Comparison of ENCODE assay signal across 8 cellular contexts in genomic region chr16:50067290-50067853, GRCh38. TPM values are rescaled to one million over a fixed set of nuclear protein-coding genes. Genes with fewer than 3 reads are reported as not detected.
DNase-seq lines count a peak whose midpoint lies in the region; ATAC-seq and TF ChIP-seq lines count a peak whose summit lies in the region.

No MANE protein-coding gene starts in this region.

- peaks cover 38% of the 10 kb centered on the region for H3K4me1 ChIP-seq in DND-41 (ENCODE audit: insufficient read depth, low read length)
- peaks cover 3% of the 10 kb centered on the region for H3K4me1 ChIP-seq in smooth muscle cell (ENCODE audit: low read depth)

- H3K9me3 ChIP-seq in DND-41 (ENCODE audit: insufficient read depth, low read length, severe bottlenecking) (no peaks in the 10 kb centered on the region), smooth muscle cell (replicated peaks; ENCODE audit: low read depth) (no peaks in the 10 kb centered on the region)

- peaks cover 46% of the 10 kb centered on the region for H3K36me3 ChIP-seq in DND-41 (ENCODE audit: insufficient read depth, low read length)
- H3K36me3 ChIP-seq in smooth muscle cell (ENCODE audit: low read depth) = peaks cover 5% of the 10 kb centered on the region

- H3K4me1 Mint-ChIP-seq in activated T-cell treated with anti-CD3 and anti-CD28 coated beads, Interleukin-2, amount 50 U/mL, for 72 hours (ENCODE audit: low read depth) = peaks cover 48% of the 10 kb centered on the region

- 27% methylated on average over 3 of the region's 3 CpGs for WGBS in smooth muscle cell (ENCODE audit: low lambda C conversion rate)

- DNase-seq in DND-41 (peak; percentile 63), NCI-H2227 treated with DMSO at 0.1 percent for 48 hours (lab: John Stamatoyannopoulos, UW) (peak; percentile 34), globus pallidus (ENCODE audit: low spot score) (peak; percentile 27), smooth muscle cell (lab: John Stamatoyannopoulos, UW; ENCODE audit: unreplicated experiment) (no peak)
- peak; percentile 36 to 50 for DNase-seq in activated T-cell treated with anti-CD3 and anti-CD28 coated beads, Interleukin-2, amount 50 U/mL, for 72 hours

- peaks cover 0 to 8% of the 10 kb centered on the region in 2 donors for H3K36me3 Mint-ChIP-seq in activated T-cell treated with anti-CD3 and anti-CD28 coated beads, Interleukin-2, amount 50 U/mL, for 72 hours (ENCODE audit: insufficient read depth in 2 of 2)

- H3K27me3 Mint-ChIP-seq in activated T-cell treated with anti-CD3 and anti-CD28 coated beads, Interleukin-2, amount 50 U/mL, for 72 hours (ENCODE audit: low read depth) = no peaks in the 10 kb centered on the region

- TF ChIP-seq CTCF in DND-41 (IDR thresholded peaks at IDR 0.05; ENCODE audit: borderline replicate concordance, extremely low read depth, low read length, poor library complexity, severe bottlenecking) (peak; percentile 72), smooth muscle cell (IDR thresholded peaks at IDR 0.05; ENCODE audit: borderline replicate concordance, insufficient read depth, poor library complexity, severe bottlenecking) (peak; percentile 39)

- peak; percentile 65 for ATAC-seq in DND-41 (ENCODE audit: insufficient read depth, low read depth)
- ATAC-seq in GM21723 (IDR thresholded peaks at IDR 0.05; ENCODE audit: unreplicated experiment) = peak; percentile 45
- peak; percentile 28 to 44 for ATAC-seq in activated T-cell treated with anti-CD3 and anti-CD28 coated beads, Interleukin-2, amount 50 U/mL, for 72 hours (replicated peaks in 1 of 2)
- no peak for ATAC-seq in esophagus mucosa
- no peak for ATAC-seq in HG02798 (IDR thresholded peaks at IDR 0.05; ENCODE audit: poor library complexity, unreplicated experiment)

- H3K79me2 ChIP-seq in DND-41 (ENCODE audit: insufficient read depth, low read length) (peaks cover 42% of the 10 kb centered on the region), smooth muscle cell (ENCODE audit: low read depth) (peaks cover 11% of the 10 kb centered on the region)

- H3K27ac Mint-ChIP-seq in activated T-cell treated with anti-CD3 and anti-CD28 coated beads, Interleukin-2, amount 50 U/mL, for 72 hours = peak overlapping the region; percentile 31

- H3K4me3 Mint-ChIP-seq in activated T-cell treated with anti-CD3 and anti-CD28 coated beads, Interleukin-2, amount 50 U/mL, for 72 hours = peak overlapping the region; percentile 86 to 87

- H3K27ac ChIP-seq in DND-41 (ENCODE audit: low read length) = peak overlapping the region; percentile 56
- no peak overlapping the region for H3K27ac ChIP-seq in smooth muscle cell (ENCODE audit: low read depth)

- H2AFZ ChIP-seq in DND-41 (ENCODE audit: low read depth, low read length) (no peak overlapping the region), smooth muscle cell (ENCODE audit: low read depth) (no peak overlapping the region)

- H3K27me3 ChIP-seq in DND-41 (ENCODE audit: insufficient read depth, low read length, poor library complexity) (no peaks in the 10 kb centered on the region), smooth muscle cell (ENCODE audit: low read depth) (no peaks in the 10 kb centered on the region)

- H4K20me1 ChIP-seq in DND-41 (ENCODE audit: insufficient read depth, low read length) (peaks cover 36% of the 10 kb centered on the region), smooth muscle cell (ENCODE audit: low read depth) (peaks cover 18% of the 10 kb centered on the region)

- H3K4me2 ChIP-seq in DND-41 (ENCODE audit: insufficient read depth, low read length) (peak overlapping the region; percentile 99), smooth muscle cell (peak overlapping the region; percentile 100)

- H3K9ac ChIP-seq in DND-41 (ENCODE audit: low read depth, low read length) (peak overlapping the region; percentile 89), smooth muscle cell (ENCODE audit: low read depth) (no peak overlapping the region)

- H3K9me3 Mint-ChIP-seq in activated T-cell treated with anti-CD3 and anti-CD28 coated beads, Interleukin-2, amount 50 U/mL, for 72 hours = no peaks in the 10 kb centered on the region

- peaks cover 9% of the 10 kb centered on the region for H3F3A ChIP-seq in smooth muscle cell (ENCODE audit: low read depth)

- peak overlapping the region in 1 of 2 experiments; percentile 97; a peak in 3 of 4 replicates for H3K4me3 ChIP-seq in DND-41 (ENCODE audit: low read depth in 1 of 2, low read length in 2 of 2)
- no peak overlapping the region for H3K4me3 ChIP-seq in smooth muscle cell

RNA-seq across cellular contexts. Expression of gene HEATR3, which starts 1.6 kb away (rescaled TPM):
- total RNA-seq in activated T-cell treated with anti-CD3 and anti-CD28 coated beads, Interleukin-2, amount 50 U/mL, for 72 hours = 10 to 100 TPM; 19.5 to 19.6 TPM
- 7.2 and 9.1 TPM in 2 replicates for total RNA-seq in smooth muscle cell
- 3.1 and 3.6 TPM in 2 replicates for polyA plus RNA-seq in smooth muscle cell
- total RNA-seq in esophagus mucosa = 14.5 TPM

RNA-seq across cellular contexts. Expression of gene CNEP1R1, which starts 42.3 kb away (rescaled TPM):
- 10 to 100 TPM; 28.6 to 30.8 TPM for total RNA-seq in activated T-cell treated with anti-CD3 and anti-CD28 coated beads, Interleukin-2, amount 50 U/mL, for 72 hours
- total RNA-seq in smooth muscle cell = 21.3 and 37.9 TPM in 2 replicates
- 21.1 and 31.7 TPM in 2 replicates for polyA plus RNA-seq in smooth muscle cell
- 10.3 TPM for total RNA-seq in esophagus mucosa

Comparison
In these comparisons a context has a peak if more than half of its experiments do, and no peak if none do; other contexts are left out.
1. ATAC-seq: peak in DND-41 (single experiment), GM21723 (single experiment) and activated T-cell treated with anti-CD3 and anti-CD28 coated beads, Interleukin-2, amount 50 U/mL, for 72 hours (2 of 2); none in esophagus mucosa (single experiment) and HG02798 (single experiment).